ENCODE assay signal across 2 cellular contexts in genomic region chr9:136659861-136660784, GRCh38.
TF ChIP-seq lines count a peak whose summit lies in the region.

No MANE protein-coding gene starts in this region.

TF ChIP-seq in endothelial cell of umbilical vein, 7 proteins besides CTCF, POLR2A, EP300 and RAD21:
- no peak for TF ChIP-seq FOS (IDR thresholded peaks at IDR 0.05; ENCODE audit: borderline replicate concordance, insufficient read depth, low read length)
- TF ChIP-seq MYC (IDR thresholded peaks at IDR 0.05; ENCODE audit: low read depth, low read length): no peak
- TF ChIP-seq POLR2AphosphoS5 (IDR thresholded peaks at IDR 0.05; ENCODE audit: insufficient read depth, low read depth, low read length): no peak
- TF ChIP-seq EZH2 (IDR thresholded peaks at IDR 0.05; ENCODE audit: borderline replicate concordance, low read depth, low read length, severe bottlenecking): no peak
- TF ChIP-seq MAX (IDR thresholded peaks at IDR 0.05; ENCODE audit: insufficient read depth, insufficient read length): no peak
- TF ChIP-seq GATA2 (IDR thresholded peaks at IDR 0.05; ENCODE audit: insufficient read depth, insufficient read length, low read depth, low read length): no peak
- TF ChIP-seq JUN (IDR thresholded peaks at IDR 0.05; ENCODE audit: borderline replicate concordance, insufficient read depth, insufficient read length, low read depth): no peak
TF ChIP-seq in endothelial cell of umbilical vein: peak in this region for 0.

TF ChIP-seq in GM23338, 12 proteins besides CTCF, POLR2A, EP300 and RAD21:
- TF ChIP-seq JUNB (IDR thresholded peaks at IDR 0.05; ENCODE audit: unreplicated experiment) (no peak), NANOG (IDR thresholded peaks at IDR 0.05; ENCODE audit: borderline replicate concordance) (no peak), ZNF462 (CRISPR knock-in tag; IDR thresholded peaks at IDR 0.05) (no peak), ZNF331 (CRISPR knock-in tag; IDR thresholded peaks at IDR 0.05; ENCODE audit: low read depth) (no peak), STAT1 (IDR thresholded peaks at IDR 0.05; ENCODE audit: unreplicated experiment) (no peak), REST (IDR thresholded peaks at IDR 0.05; ENCODE audit: unreplicated experiment) (no peak), EZH2 (IDR thresholded peaks at IDR 0.05; ENCODE audit: low read depth, unreplicated experiment) (no peak), EZH2phosphoT487 (IDR thresholded peaks at IDR 0.05; ENCODE audit: unreplicated experiment) (no peak), POLR2AphosphoS5 (IDR thresholded peaks at IDR 0.05; ENCODE audit: low read depth) (no peak), CREB1 (CRISPR knock-in tag; IDR thresholded peaks at IDR 0.05; ENCODE audit: low read depth) (no peak), ETS1 (IDR thresholded peaks at IDR 0.05) (no peak), ZNF114 (CRISPR knock-in tag; IDR thresholded peaks at IDR 0.05) (no peak)
